In the genomic region with DNA sequence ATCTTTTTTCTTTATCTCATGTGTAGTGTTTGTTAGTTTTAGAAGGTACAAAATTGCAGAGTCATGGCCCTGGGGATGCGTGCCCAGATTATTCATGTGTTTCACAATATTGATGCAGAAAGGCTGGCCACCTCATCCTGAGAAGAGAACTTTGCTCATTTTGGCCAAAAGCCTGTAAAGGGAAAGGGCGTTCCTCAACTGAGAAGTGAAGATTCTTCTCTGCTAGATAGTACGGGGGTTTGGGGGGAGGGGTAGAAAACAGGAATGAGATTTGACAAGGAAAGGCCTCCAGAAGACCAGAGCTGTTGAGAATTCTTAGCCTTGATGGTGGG, we compare ENCODE assay signal across 9 cellular contexts. TPM values are rescaled to one million over a fixed set of nuclear protein-coding genes. Genes with fewer than 3 reads are reported as not detected.
DNase-seq lines count a peak whose midpoint lies in the region; ATAC-seq and TF ChIP-seq lines count a peak whose summit lies in the region.
"Had no signal": no experiment of that assay in that cellular context is flagged by ENCODE, and none has a peak within 500 bp of the region (broad histone marks: within the 10 kb centered on the region; RNA-seq: fewer than 3 reads in every experiment).

No MANE protein-coding gene starts in this region.

- no peaks in the 10 kb centered on the region for H3K9me3 ChIP-seq in mucosa of stomach (ENCODE audit: control insufficient read depth, low read length)

- no peak for TF ChIP-seq CTCF in endothelial cell (IDR thresholded peaks at IDR 0.05; ENCODE audit: unreplicated experiment)

- no peaks in the 10 kb centered on the region for H3K36me3 Mint-ChIP-seq in endothelial cell (ENCODE audit: low read depth, unreplicated experiment)
- no peaks in the 10 kb centered on the region for H3K36me3 Mint-ChIP-seq in activated naive CD4-positive, alpha-beta T cell treated with anti-CD3 and anti-CD28 coated beads, Interleukin-2, amount 10 ng/mL, durations not matched to agents 7 days and 5 days

- ATAC-seq in GM19397 (IDR thresholded peaks at IDR 0.05; ENCODE audit: unreplicated experiment) (peak; percentile 32), GM19324 (IDR thresholded peaks at IDR 0.05; ENCODE audit: low FRiP score, unreplicated experiment) (no peak), GM18873 (IDR thresholded peaks at IDR 0.05; ENCODE audit: low FRiP score, unreplicated experiment) (no peak)

- H3K27ac Mint-ChIP-seq in endothelial cell (ENCODE audit: unreplicated experiment) = no peak overlapping the region
- H3K27ac Mint-ChIP-seq in activated naive CD4-positive, alpha-beta T cell treated with anti-CD3 and anti-CD28 coated beads, Interleukin-2, amount 10 ng/mL, durations not matched to agents 7 days and 5 days = no peak overlapping the region
- H3K27ac Mint-ChIP-seq: T-helper 1 cell treated with Interleukin-12 subunit alpha and Interleukin-12 subunit beta and Interleukin-4 antibody, amounts not matched to agents 30 μg/mL and 1 μg/mL, for 36 hours had no signal

- peaks cover 24% of the 10 kb centered on the region for H3K4me1 Mint-ChIP-seq in endothelial cell (ENCODE audit: unreplicated experiment)
- no peaks in the 10 kb centered on the region for H3K4me1 Mint-ChIP-seq in activated naive CD4-positive, alpha-beta T cell treated with anti-CD3 and anti-CD28 coated beads, Interleukin-2, amount 10 ng/mL, durations not matched to agents 7 days and 5 days

- peaks cover 8% of the 10 kb centered on the region for H3K4me1 ChIP-seq in mucosa of stomach (ENCODE audit: control insufficient read depth, insufficient read depth, low read length)

- H3K36me3 ChIP-seq in mucosa of stomach (ENCODE audit: control insufficient read depth, insufficient read depth, low read length) = no peaks in the 10 kb centered on the region

- CTCF ChIA-PET in activated naive CD4-positive, alpha-beta T cell treated with anti-CD3 and anti-CD28 coated beads, Interleukin-2, amount 10 ng/mL, durations not matched to agents 7 days and 5 days (lab: Charles Lee) = no interaction called here

- peak; percentile 80 for DNase-seq in MV-4-11 (lab: John Stamatoyannopoulos, UW)
- DNase-seq in endothelial cell (ENCODE audit: low spot score) = no peak
- DNase-seq in DMS 273 treated with DMSO at 0.1 percent for 48 hours (lab: John Stamatoyannopoulos, UW) = no peak
- DNase-seq in activated naive CD4-positive, alpha-beta T cell treated with anti-CD3 and anti-CD28 coated beads, Interleukin-2, amount 10 ng/mL, durations not matched to agents 7 days and 5 days = no peak

- H3K27me3 ChIP-seq in mucosa of stomach (ENCODE audit: control insufficient read depth, insufficient read depth, low read length) = no peaks in the 10 kb centered on the region

- peaks cover 2% of the 10 kb centered on the region for H3K27me3 Mint-ChIP-seq in endothelial cell (ENCODE audit: unreplicated experiment)
- H3K27me3 Mint-ChIP-seq in activated naive CD4-positive, alpha-beta T cell treated with anti-CD3 and anti-CD28 coated beads, Interleukin-2, amount 10 ng/mL, durations not matched to agents 7 days and 5 days = peaks cover 17% of the 10 kb centered on the region

- H3K4me3 ChIP-seq in mucosa of stomach (ENCODE audit: low read length) = peak overlapping the region; percentile 29

- peak overlapping the region; percentile 93 for H3K4me3 Mint-ChIP-seq in endothelial cell (ENCODE audit: unreplicated experiment)
- H3K4me3 Mint-ChIP-seq in activated naive CD4-positive, alpha-beta T cell treated with anti-CD3 and anti-CD28 coated beads, Interleukin-2, amount 10 ng/mL, durations not matched to agents 7 days and 5 days = no peak overlapping the region
- H3K4me3 Mint-ChIP-seq: T-helper 1 cell treated with Interleukin-12 subunit alpha and Interleukin-12 subunit beta and Interleukin-4 antibody, amounts not matched to agents 30 μg/mL and 1 μg/mL, for 36 hours had no signal

- peak overlapping the region; percentile 83 for H3K9ac ChIP-seq in mucosa of stomach (ENCODE audit: low read length)

- H3K9me3 Mint-ChIP-seq in endothelial cell (ENCODE audit: unreplicated experiment) = no peaks in the 10 kb centered on the region
- H3K9me3 Mint-ChIP-seq in activated naive CD4-positive, alpha-beta T cell treated with anti-CD3 and anti-CD28 coated beads, Interleukin-2, amount 10 ng/mL, durations not matched to agents 7 days and 5 days = no peaks in the 10 kb centered on the region
- H3K9me3 Mint-ChIP-seq: T-helper 1 cell treated with Interleukin-12 subunit alpha and Interleukin-12 subunit beta and Interleukin-4 antibody, amounts not matched to agents 30 μg/mL and 1 μg/mL, for 36 hours had no signal

RNA-seq across cellular contexts. Expression of gene MGST1, which starts 1.7 kb away (rescaled TPM):
- total RNA-seq in endothelial cell (ENCODE audit: unreplicated experiment) = 55.9 TPM
